ENCODE assay signal across 9 cellular contexts in genomic region chr4:147749811-147750321, GRCh38. TPM values are rescaled to one million over a fixed set of nuclear protein-coding genes. Genes with fewer than 3 reads are reported as not detected.
DNase-seq lines count a peak whose midpoint lies in the region; ATAC-seq, FAIRE-seq and TF ChIP-seq lines count a peak whose summit lies in the region.
"Had no signal": no experiment of that assay in that cellular context is flagged by ENCODE, and none has a peak within 500 bp of the region (broad histone marks: within the 10 kb centered on the region; RNA-seq: fewer than 3 reads in every experiment).

No MANE protein-coding gene starts in this region.

- 0% methylated on average over 3 of the region's 3 CpGs for WGBS in K562 (ENCODE audit: insufficient coverage, low coverage, missing lambda C conversion rate)
- 67 to 70% methylated on average over 3 of the region's 3 CpGs for WGBS in heart right ventricle, 2 donors
- no CpG with 5 or more reads among the region's 3 CpGs for WGBS in mesendoderm (ENCODE audit: extremely low coverage, insufficient coverage, low lambda C conversion rate)

- peak; percentile 94 for ATAC-seq in GM18873 (IDR thresholded peaks at IDR 0.05; ENCODE audit: low FRiP score, unreplicated experiment)
- peak; percentile 98 for ATAC-seq in GM21825 (IDR thresholded peaks at IDR 0.05; ENCODE audit: unreplicated experiment)
- ATAC-seq in HG03439 (IDR thresholded peaks at IDR 0.05; ENCODE audit: unreplicated experiment) = peak; percentile 96
- no peak for ATAC-seq in K562
- ATAC-seq in heart right ventricle = no peak
- ATAC-seq in T-cell (replicated peaks in 1 of 4) = no peak

- peaks cover 0 to 2% (median 0%) of the 10 kb centered on the region in 3 donors for H3K4me1 Mint-ChIP-seq in T-cell

- H3K9me3 ChIP-seq in K562 (replicated peaks; ENCODE audit: control insufficient read depth, insufficient read depth, low read depth, low read length) (no peaks in the 10 kb centered on the region), heart right ventricle (no peaks in the 10 kb centered on the region), Karpas-422 (ENCODE audit: low read length) (no peaks in the 10 kb centered on the region)

- POLR2A ChIA-PET in K562 (lab: Yijun Ruan, JAX) = no interaction called here
- POLR2A ChIA-PET in T-cell (lab: Charles Lee) = no interaction called here

- H4K5ac ChIP-seq in mesendoderm (ENCODE audit: low read length) = no peak overlapping the region

- H2BK15ac ChIP-seq in mesendoderm (replicated peaks; ENCODE audit: low read depth) = no peak overlapping the region

- no peak overlapping the region for H3K27ac Mint-ChIP-seq in T-cell

- no peak overlapping the region for H2BK5ac ChIP-seq in mesendoderm (ENCODE audit: low read length)

- no peaks in the 10 kb centered on the region for H3K9me2 ChIP-seq in Karpas-422 (replicated peaks; ENCODE audit: insufficient read depth, low read length)

- BruUV-seq in K562 (replicated peaks; lab: Mats Ljungman, UMichigan) = no TSS peak

- H3K56ac ChIP-seq in mesendoderm (ENCODE audit: low read length) = no peak overlapping the region

- CTCF ChIA-PET in K562 (lab: Yijun Ruan, JAX; ENCODE audit: low intra/inter-chr PET ratio) (no interaction called here), T-cell (lab: Charles Lee) (interaction anchor here in 1 of 2 donors (0.6 kb wide), 1 partner anchor 68 kb away, joined by 10 read pairs; no protein-coding TSS in a partner anchor)

- no peak overlapping the region for H4K8ac ChIP-seq in mesendoderm (ENCODE audit: low read depth, low read length)

- H3K27me3 Mint-ChIP-seq in T-cell = no peaks in the 10 kb centered on the region

- H2AFZ ChIP-seq in K562 (ENCODE audit: low read depth, low read length) (no peak overlapping the region), Karpas-422 (ENCODE audit: low read length) (no peak overlapping the region)

- DNase-seq in K562 (ENCODE audit: extremely low read depth in 1 of 4, low spot score in 3 of 4) (no peak), heart right ventricle (no peak), T-cell (no peak), Karpas-422 (no peak), mesendoderm (no peak)
- DNase-seq: posterior cingulate gyrus had no signal

- no peak for TF ChIP-seq CTCF in K562 (IDR thresholded peaks at IDR 0.05 in 2 of 3, conservative IDR thresholded peaks at IDR 0.05 in 1 of 3; ENCODE audit: insufficient read depth in 2 of 3, low read depth in 1 of 3, low read length in 3 of 3)
- no peak for TF ChIP-seq CTCF in heart right ventricle (IDR thresholded peaks at IDR 0.05)

- H3K4me2 ChIP-seq in K562 (ENCODE audit: insufficient read depth, low read length) = no peak overlapping the region
- no peak overlapping the region for H3K4me2 ChIP-seq in Karpas-422 (ENCODE audit: low read depth, low read length, poor library complexity, severe bottlenecking)
- H3K4me2 ChIP-seq in mesendoderm (ENCODE audit: low read length) = no peak overlapping the region

- no peak for TF ChIP-seq POLR2A in K562 (conservative IDR thresholded peaks at IDR 0.05)

- in situ Hi-C loops in K562 (cut with MboI) = no loop called here

- H3K27ac ChIP-seq in K562 (ENCODE audit: extremely low read depth, low read depth, low read length) = no peak overlapping the region
- H3K27ac ChIP-seq in heart right ventricle = peak overlapping the region in 3 of 10 donors; percentile 5 to 57 (median 11)
- no peak overlapping the region for H3K27ac ChIP-seq in Karpas-422 (ENCODE audit: low read length)
- no peak overlapping the region for H3K27ac ChIP-seq in mesendoderm (ENCODE audit: low read depth, low read length)

- H3K79me2 ChIP-seq in K562 (ENCODE audit: control insufficient read depth, insufficient read depth, low read length) (no peaks in the 10 kb centered on the region), Karpas-422 (ENCODE audit: low read length) (no peaks in the 10 kb centered on the region), mesendoderm (ENCODE audit: control insufficient read depth, insufficient read depth, low read length) (peaks cover 1% of the 10 kb centered on the region)

- intact Hi-C loops in K562 (cut with micrococcal nuclease) = no loop called here
- intact Hi-C loops in heart right ventricle (cut with DNase I) = no loop called here

- no peak overlapping the region for H3K9ac ChIP-seq in K562 (ENCODE audit: insufficient read depth in 1 of 2, low read depth in 2 of 2, low read length in 2 of 2)
- no peak overlapping the region for H3K9ac ChIP-seq in Karpas-422 (ENCODE audit: low read length)
- H3K9ac ChIP-seq in mesendoderm (ENCODE audit: low read length) = no peak overlapping the region

- H3K18ac ChIP-seq in mesendoderm (ENCODE audit: low read length) = no peak overlapping the region

- H4K20me1 ChIP-seq in K562 (replicated peaks; ENCODE audit: control insufficient read depth, insufficient read depth, low read length) (no peaks in the 10 kb centered on the region), Karpas-422 (ENCODE audit: insufficient read depth, low read depth, low read length) (no peaks in the 10 kb centered on the region; the same call in 1 of the 2 replicates)

- no peak overlapping the region for H3K4ac ChIP-seq in mesendoderm (ENCODE audit: low read depth, low read length)

- peaks cover 2% of the 10 kb centered on the region for H3K36me3 Mint-ChIP-seq in T-cell

- H3K23ac ChIP-seq in mesendoderm (ENCODE audit: low read length) = no peak overlapping the region

- H3K4me3 ChIP-seq in K562 = no peak overlapping the region
- H3K4me3 ChIP-seq in heart right ventricle = no peak overlapping the region
- H3K4me3 ChIP-seq in Karpas-422 (ENCODE audit: low read length) = no peak overlapping the region
- H3K4me3 ChIP-seq in mesendoderm (ENCODE audit: low read length) = no peak overlapping the region

- no peak overlapping the region for H2BK120ac ChIP-seq in mesendoderm (ENCODE audit: low read depth, low read length)

- H3K79me1 ChIP-seq in mesendoderm (ENCODE audit: low read length) = no peaks in the 10 kb centered on the region

- H3K9me1 ChIP-seq in K562 (ENCODE audit: control insufficient read depth, insufficient read depth, low read length) = no peaks in the 10 kb centered on the region

- H3K27me3 ChIP-seq in K562 (ENCODE audit: control insufficient read depth in 2 of 2, insufficient read depth in 2 of 2, low read length in 2 of 2) (peaks cover 4 to 12% of the 10 kb centered on the region in 2 experiments; a peak in 3 of 5 replicates), heart right ventricle (no peaks in the 10 kb centered on the region), Karpas-422 (ENCODE audit: low read length) (no peaks in the 10 kb centered on the region), mesendoderm (ENCODE audit: insufficient read depth, low read length, poor library complexity) (no peaks in the 10 kb centered on the region)

- no peak for TF ChIP-seq RAD21 in K562 (CRISPR knock-in tag; conservative IDR thresholded peaks at IDR 0.05 in 1 of 2, IDR thresholded peaks at IDR 0.05 in 1 of 2)

- FAIRE-seq in K562 (lab: Jason Lieb, UNC) = peak; percentile 11

- no peak overlapping the region for H3K4me3 Mint-ChIP-seq in T-cell

- H3K9me3 Mint-ChIP-seq in T-cell = no peaks in the 10 kb centered on the region

- no peak overlapping the region for H2AK5ac ChIP-seq in mesendoderm (ENCODE audit: low read length)

- TF ChIP-seq EP300 in K562 (IDR thresholded peaks at IDR 0.05; ENCODE audit: low read length) = no peak

- H3K36me3 ChIP-seq in K562 (ENCODE audit: control insufficient read depth, insufficient read depth, low read length) (no peaks in the 10 kb centered on the region), heart right ventricle (no peaks in the 10 kb centered on the region), Karpas-422 (ENCODE audit: insufficient read depth, low read length) (no peaks in the 10 kb centered on the region), mesendoderm (ENCODE audit: control insufficient read depth, insufficient read depth, low read length) (no peaks in the 10 kb centered on the region)

- H3K4me1 ChIP-seq in K562 (replicated peaks in 1 of 2; ENCODE audit: control insufficient read depth in 2 of 2, insufficient read depth in 2 of 2, low read length in 2 of 2) = no peaks in the 10 kb centered on the region
- peaks cover 8 to 65% (median 52%) of the 10 kb centered on the region in 9 donors for H3K4me1 ChIP-seq in heart right ventricle
- no peaks in the 10 kb centered on the region for H3K4me1 ChIP-seq in Karpas-422 (ENCODE audit: low read length)
- no peaks in the 10 kb centered on the region for H3K4me1 ChIP-seq in mesendoderm (ENCODE audit: control insufficient read depth, low read depth, low read length)

TF ChIP-seq in K562, 482 proteins besides CTCF, POLR2A, EP300 and RAD21 (continues in another document):
- no peak for TF ChIP-seq TCF15 (CRISPR knock-in tag; IDR thresholded peaks at IDR 0.05)

RNA-seq across cellular contexts. Expression of gene ARHGAP10, which starts 18.0 kb away (rescaled TPM):
- total RNA-seq in K562 (2011; cell fraction: chromatin; rRNA removed; ENCODE audit: low replicate concordance) = 0.28 and 0.90 TPM in 2 replicates
- total RNA-seq in K562 (2011; cell fraction: nucleolus; rRNA removed) = 0.33 and 0.66 TPM in 2 replicates
- 0.15 and 0.23 TPM in 2 replicates for total RNA-seq in K562 (2011; cell fraction: nucleoplasm; rRNA removed)
- total RNA-seq in K562 (2014; rRNA removed) (0.05 and 0.16 TPM in 2 replicates), K562 (2014; rRNA removed; fragmentation: Illumina TruSeq; extraction: Trizol) (0.07 and 0.10 TPM in 2 replicates), K562 (2015; rRNA removed; fragmentation: Illumina TruSeq; extraction: Trizol) (0.04 TPM in 1 of 2 replicates, not detected in the other), K562 (2021) (0.16 and 0.22 TPM in 2 replicates), heart right ventricle (10 to 100 TPM; 33.9 to 71.1 (median 60.7) TPM), T-cell (1 to 10 TPM; 6.2 to 7.7 (median 6.8) TPM)
- polyA plus RNA-seq in K562 (2011; rRNA removed) (0.14 and 0.24 TPM in 2 replicates), K562 (2014; fragmentation: Illumina TruSeq; extraction: Trizol) (0.08 TPM in 1 of 2 replicates, not detected in the other), K562 (2014; fragmentation: Nextera tagmentation; extraction: Ambion mirVana) (under 1 TPM in 1 of 2 experiments, not detected in 1; 0.03 TPM), K562 (2014; rRNA removed) (0.13 TPM in 1 of 2 replicates, not detected in the other), heart right ventricle (10 to 100 TPM; 39.0 to 63.0 TPM)
- polyA plus RNA-seq in K562 (2011; cell fraction: cytosol; rRNA removed) = 0.15 and 0.16 TPM in 2 replicates
- polyA plus RNA-seq in K562 (2011; cell fraction: nucleus; rRNA removed) = 0.11 and 0.28 TPM in 2 replicates
- 0.10 and 0.18 TPM in 2 replicates for polyA plus RNA-seq in K562 (2012)
- polyA minus RNA-seq in K562 (2011; rRNA and poly(A)+ RNA removed) = 0.53 and 0.54 TPM in 2 replicates
- not detected in 2 replicates for polyA minus RNA-seq in K562 (2011; cell fraction: cytosol; rRNA and poly(A)+ RNA removed)
- 0.40 and 0.89 TPM in 2 replicates for polyA minus RNA-seq in K562 (2011; cell fraction: nucleus; rRNA and poly(A)+ RNA removed)
- total RNA-seq in Karpas-422 (2014; rRNA removed; shearing (Covaris generic); ENCODE audit: low replicate concordance) = 0.41 TPM in 1 of 2 replicates, not detected in the other
- polyA plus RNA-seq in mesendoderm (2013, experiment 1 of 2) = 12.9 TPM
- 13.3 TPM for polyA plus RNA-seq in mesendoderm (2013, experiment 2 of 2)

Comparison
In these comparisons a context has a peak if more than half of its experiments do, and no peak if none do; other contexts are left out.
1. ATAC-seq: peak in GM18873 (single experiment), GM21825 (single experiment) and HG03439 (single experiment); none in K562 (single experiment), heart right ventricle (0 of 8) and T-cell (0 of 4).
2. RNA of gene ARHGAP10, which starts 18.0 kb away (total RNA-seq): 33.9 to 71.1 TPM in heart right ventricle; 6.2 to 7.7 TPM in T-cell, 0.41 TPM in Karpas-422 and 0.04 to 0.90 TPM in K562; every median in the first group is over 4 times any median in the second.